8 cellular contexts compared by ENCODE assay signal in genomic region chr1:108877324-108877812, GRCh38. TPM values are rescaled to one million over a fixed set of nuclear protein-coding genes. Genes with fewer than 3 reads are reported as not detected.
DNase-seq lines count a peak whose midpoint lies in the region; ATAC-seq and TF ChIP-seq lines count a peak whose summit lies in the region.

No MANE protein-coding gene starts in this region.

- POLR2A ChIA-PET in SK-N-SH (lab: Yijun Ruan, JAX), result interaction anchor here (0.5 kb wide), 1 partner anchor 101 kb away, joined by 4 read pairs; no protein-coding TSS in a partner anchor

- no peak for ATAC-seq in sciatic nerve

- no peaks in the 10 kb centered on the region for H3K36me3 ChIP-seq in H7 (replicated peaks; ENCODE audit: control insufficient read depth, insufficient read depth, low read length)
- H3K36me3 ChIP-seq in SK-N-SH (replicated peaks in 1 of 2; ENCODE audit: control insufficient read depth in 1 of 2, insufficient read depth in 2 of 2, low read length in 1 of 2), result peaks cover 0 to 3% of the 10 kb centered on the region in 2 experiments
- H3K36me3 ChIP-seq in esophagus squamous epithelium, result no peaks in the 10 kb centered on the region
- H3K36me3 ChIP-seq in neural cell (ENCODE audit: insufficient read depth, low read length), result no peaks in the 10 kb centered on the region

- H3K27me3 ChIP-seq in H7 (ENCODE audit: control insufficient read depth, insufficient read depth, low read length) (peaks cover 12% of the 10 kb centered on the region; the same call in 1 of the 2 replicates), SK-N-SH (ENCODE audit: insufficient read depth) (no peaks in the 10 kb centered on the region), esophagus squamous epithelium (no peaks in the 10 kb centered on the region), neural cell (ENCODE audit: insufficient read depth, low read depth, low read length) (peaks cover 5% of the 10 kb centered on the region)

- no peak for TF ChIP-seq POLR2A in esophagus squamous epithelium (IDR thresholded peaks at IDR 0.05)

- no peaks in the 10 kb centered on the region for H3K9me2 ChIP-seq in SK-N-SH
- H3K9me2 ChIP-seq in neural cell (ENCODE audit: insufficient read depth, low read length), result no peaks in the 10 kb centered on the region

- 1% methylated on average over 18 of the region's 22 CpGs for WGBS in SK-N-SH (ENCODE audit: low lambda C conversion rate)
- 1 to 2% methylated on average over 13 to 21 of the region's 22 CpGs for WGBS in esophagus squamous epithelium, 2 donors

- TF ChIP-seq EP300 in SK-N-SH (IDR thresholded peaks at IDR 0.05; ENCODE audit: borderline replicate concordance in 1 of 2, low read depth in 1 of 2, low read length in 1 of 2) (no peak), neural cell (conservative IDR thresholded peaks at IDR 0.05; ENCODE audit: poor library complexity, severe bottlenecking) (no peak)

- H3K4me2 ChIP-seq in SK-N-SH (peak overlapping the region; percentile 93), neural cell (ENCODE audit: low read length) (peak overlapping the region; percentile 71)

- DNase-seq in H7 (peak; percentile 32), SK-N-SH (peak; percentile 21), esophagus squamous epithelium (lab: John Stamatoyannopoulos, UW) (no peak), 8988T (no peak), sciatic nerve (ENCODE audit: low spot score) (no peak)
- no peak for DNase-seq in stimulated activated CD4-positive, alpha-beta T cell treated with anti-CD3 and anti-CD28 coated beads, Interleukin-2, amount 100 ng/mL, for 48 hours

- H3K4me3 ChIP-seq in H7 (ENCODE audit: insufficient read depth, low read depth, low read length), result peak overlapping the region; percentile 96
- peak overlapping the region; percentile 88 for H3K4me3 ChIP-seq in SK-N-SH (ENCODE audit: low read depth in 2 of 2, low read length in 1 of 2)
- peak overlapping the region; percentile 85 to 97 (median 88) for H3K4me3 ChIP-seq in esophagus squamous epithelium
- H3K4me3 ChIP-seq in neural cell (ENCODE audit: low read length), result peak overlapping the region; percentile 91

- H3F3A ChIP-seq in SK-N-SH (replicated peaks; ENCODE audit: insufficient read depth) (no peaks in the 10 kb centered on the region), neural cell (ENCODE audit: insufficient read depth, low read length, poor library complexity, severe bottlenecking) (no peaks in the 10 kb centered on the region)

- TF ChIP-seq RAD21 in SK-N-SH (IDR thresholded peaks at IDR 0.05; ENCODE audit: low read length) (no peak), neural cell (conservative IDR thresholded peaks at IDR 0.05) (no peak)

- peaks cover 0 to 2% of the 10 kb centered on the region in 2 experiments; a peak in 2 of 4 replicates for H3K4me1 ChIP-seq in SK-N-SH (ENCODE audit: control insufficient read depth in 1 of 2, insufficient read depth in 2 of 2, low read depth in 1 of 2, low read length in 1 of 2)
- peaks cover 7 to 54% (median 20%) of the 10 kb centered on the region in 3 donors for H3K4me1 ChIP-seq in esophagus squamous epithelium

- H3K9ac ChIP-seq in SK-N-SH, result peak overlapping the region; percentile 80
- peak overlapping the region; percentile 57 for H3K9ac ChIP-seq in neural cell (ENCODE audit: low read length)

- TF ChIP-seq CTCF in C4-2B (conservative IDR thresholded peaks at IDR 0.05), result 0 out of 2 replicates have a peak, but pooled peaks have one; percentile 7
- TF ChIP-seq CTCF in SK-N-SH (IDR thresholded peaks at IDR 0.05), result no peak
- TF ChIP-seq CTCF in esophagus squamous epithelium (IDR thresholded peaks at IDR 0.05), result no peak
- no peak for TF ChIP-seq CTCF in neural cell (IDR thresholded peaks at IDR 0.05; ENCODE audit: poor library complexity, severe bottlenecking)

- peaks cover 3% of the 10 kb centered on the region; the same call in 1 of the 2 replicates for H4K20me1 ChIP-seq in SK-N-SH (ENCODE audit: insufficient read depth)
- no peaks in the 10 kb centered on the region for H4K20me1 ChIP-seq in neural cell (ENCODE audit: insufficient read depth)

- intact Hi-C loops in esophagus squamous epithelium (cut with DNase I), result no loop called here
- intact Hi-C loops in sciatic nerve (cut with DNase I), result no loop called here

- no peaks in the 10 kb centered on the region for H3K9me3 ChIP-seq in SK-N-SH
- H3K9me3 ChIP-seq in esophagus squamous epithelium, result no peaks in the 10 kb centered on the region
- no peaks in the 10 kb centered on the region for H3K9me3 ChIP-seq in neural cell (ENCODE audit: low read length)

- CTCF ChIA-PET in SK-N-SH (lab: Yijun Ruan, JAX), result interaction anchor here (0.8 to 1.3 kb wide), 6 partner anchors 16 to 154 kb away, joined by 3 to 5 read pairs (median 3); no protein-coding TSS in a partner anchor

- H2AFZ ChIP-seq in SK-N-SH (ENCODE audit: low read depth), result peak overlapping the region; percentile 95
- H2AFZ ChIP-seq in neural cell (ENCODE audit: low read depth, low read length), result peak overlapping the region; percentile 70

- peak overlapping the region; percentile 67 for H3K27ac ChIP-seq in C4-2B
- H3K27ac ChIP-seq in SK-N-SH (ENCODE audit: low read depth in 2 of 2, low read length in 1 of 2), result peak overlapping the region; percentile 47 to 55
- H3K27ac ChIP-seq in esophagus squamous epithelium, result peak overlapping the region; percentile 92 to 95 (median 93)
- H3K27ac ChIP-seq in neural cell (ENCODE audit: low read length), result no peak overlapping the region

- H3K79me2 ChIP-seq in SK-N-SH (ENCODE audit: insufficient read depth) (peaks cover 54% of the 10 kb centered on the region), neural cell (replicated peaks; ENCODE audit: insufficient read depth, low read length) (no peaks in the 10 kb centered on the region)

TF ChIP-seq in SK-N-SH, 30 proteins besides CTCF, POLR2A, EP300 and RAD21:
- peak; percentile 3; the same call in 1 of the 2 replicates for TF ChIP-seq MXI1 (IDR thresholded peaks at IDR 0.05; ENCODE audit: low read depth, low read length)
- TF ChIP-seq TAF1 (IDR thresholded peaks at IDR 0.05; ENCODE audit: borderline replicate concordance, low read depth, low read length), result no peak
- TF ChIP-seq SIN3A (IDR thresholded peaks at IDR 0.05; ENCODE audit: borderline replicate concordance, low read depth, low read length), result no peak

TF ChIP-seq in neural cell, 6 proteins besides CTCF, POLR2A, EP300 and RAD21:
- TF ChIP-seq EZH2 (IDR thresholded peaks at IDR 0.05; ENCODE audit: borderline replicate concordance, insufficient read depth, low read length, poor library complexity, severe bottlenecking), result no peak
- TF ChIP-seq SMC3 (conservative IDR thresholded peaks at IDR 0.05; ENCODE audit: poor library complexity), result no peak
- TF ChIP-seq MXI1 (conservative IDR thresholded peaks at IDR 0.05; ENCODE audit: poor library complexity, severe bottlenecking), result no peak
- no peak for TF ChIP-seq TAF1 (IDR thresholded peaks at IDR 0.05; ENCODE audit: low read depth)
- TF ChIP-seq POLR2AphosphoS5 (IDR thresholded peaks at IDR 0.05), result no peak
- TF ChIP-seq REST (IDR thresholded peaks at IDR 0.05; ENCODE audit: borderline replicate concordance), result no peak

RNA-seq across cellular contexts. Expression of gene GPSM2, which starts 0.6 kb away (rescaled TPM):
- total RNA-seq in H7 (2014; rRNA removed; shearing (Covaris generic)), result 31.2 and 34.5 TPM in 2 replicates
- polyA plus RNA-seq in SK-N-SH (2012; rRNA removed) (6.2 and 6.7 TPM in 2 replicates), neural cell (5.3 and 6.7 TPM in 2 replicates)
- polyA plus RNA-seq in SK-N-SH (2012; cell fraction: cytosol; rRNA removed), result 8.3 and 9.4 TPM in 2 replicates
- polyA plus RNA-seq in SK-N-SH (2012; cell fraction: nucleus; rRNA removed), result 2.1 and 3.2 TPM in 2 replicates
- total RNA-seq in esophagus squamous epithelium (10 to 100 TPM; 57.3 to 89.6 (median 82.1) TPM), sciatic nerve (22.1 TPM)
- polyA minus RNA-seq in neural cell, result 14.4 and 15.6 TPM in 2 replicates

RNA-seq across cellular contexts. Expression of gene AKNAD1, which starts 20.5 kb away (rescaled TPM):
- not detected in 2 replicates for total RNA-seq in H7 (2014; rRNA removed; shearing (Covaris generic))
- polyA plus RNA-seq in SK-N-SH (2012; rRNA removed) (0.70 and 0.71 TPM in 2 replicates), neural cell (not detected in 2 replicates)
- 0.66 and 0.79 TPM in 2 replicates for polyA plus RNA-seq in SK-N-SH (2012; cell fraction: cytosol; rRNA removed)
- polyA plus RNA-seq in SK-N-SH (2012; cell fraction: nucleus; rRNA removed), result 0.42 and 1.1 TPM in 2 replicates
- total RNA-seq in esophagus squamous epithelium (1 to 10 TPM in 2 of 4 donors, under 1 TPM in 1, not detected in 1; 0.09 to 4.8 (median 2.6) TPM), sciatic nerve (1.3 TPM)
- not detected in 2 replicates for polyA minus RNA-seq in neural cell

Comparison
In these comparisons a context has a peak if more than half of its experiments do, and no peak if none do; other contexts are left out.
1. DNase-seq: peak in H7 (single experiment) and SK-N-SH (single experiment); none in esophagus squamous epithelium (single experiment), 8988T (single experiment), stimulated activated CD4-positive, alpha-beta T cell treated with anti-CD3 and anti-CD28 coated beads, Interleukin-2, amount 100 ng/mL, for 48 hours (0 of 2) and sciatic nerve (single experiment).
2. Peak in every context shown above with its lines, with median percentiles within 50 percentile points of each other: H3K4me3 ChIP-seq.